In genomic region chr17:48570325-48571023, GRCh38 we compare ENCODE assay signal across 13 cellular contexts. TPM values are rescaled to one million over a fixed set of nuclear protein-coding genes. Genes with fewer than 3 reads are reported as not detected.
DNase-seq lines count a peak whose midpoint lies in the region; TF ChIP-seq lines count a peak whose summit lies in the region.
"Had no signal": no experiment of that assay in that cellular context is flagged by ENCODE, and none has a peak within 500 bp of the region (broad histone marks: within the 10 kb centered on the region; RNA-seq: fewer than 3 reads in every experiment).

No MANE protein-coding gene starts in this region.

- peak overlapping the region in 1 of 2 donors; percentile 53 for H3K4me3 ChIP-seq in duodenal mucosa (ENCODE audit: low read depth in 1 of 2, low read length in 2 of 2)
- no peak overlapping the region for H3K4me3 ChIP-seq in mesendoderm (ENCODE audit: low read length)
- H3K4me3 ChIP-seq in suprapubic skin = peak overlapping the region; percentile 29
- H3K4me3 ChIP-seq: dorsolateral prefrontal cortex, heart left ventricle, lung had no signal

- H3K4me1 ChIP-seq in duodenal mucosa (ENCODE audit: control insufficient read depth in 1 of 2, insufficient read depth in 2 of 2, low read length in 2 of 2) (peaks cover 7 to 15% of the 10 kb centered on the region in 2 donors), mesendoderm (ENCODE audit: control insufficient read depth, low read depth, low read length) (peaks cover 7% of the 10 kb centered on the region), suprapubic skin (peaks cover 67% of the 10 kb centered on the region)

- no peak overlapping the region for H3K23ac ChIP-seq in mesendoderm (ENCODE audit: low read length)

- H2BK15ac ChIP-seq in mesendoderm (replicated peaks; ENCODE audit: low read depth) = no peak overlapping the region

- peak; percentile 69 for DNase-seq in M059J (ENCODE audit: low read depth)
- DNase-seq in mesendoderm = peak; percentile 90
- DNase-seq in suprapubic skin (ENCODE audit: low spot score in 2 of 2) = no peak
- DNase-seq in HuH-7.5 (ENCODE audit: low spot score) = no peak
- DNase-seq in GM10266 (ENCODE audit: extremely low spot score) = no peak
- DNase-seq in dermis blood vessel endothelial cell = no peak
- no peak for DNase-seq in NCI-H2029 (lab: John Stamatoyannopoulos, UW)
- DNase-seq: activated naive CD8-positive, alpha-beta T cell treated with anti-CD3 and anti-CD28 coated beads for 36 hours; dorsolateral prefrontal cortex; heart left ventricle; NCI-H446 had no signal

- no peak for TF ChIP-seq POLR2A in suprapubic skin (IDR thresholded peaks at IDR 0.05)

- H3K56ac ChIP-seq in mesendoderm (ENCODE audit: low read length) = no peak overlapping the region

- peak overlapping the region in 1 of 2 donors; percentile 16 for H3K9ac ChIP-seq in duodenal mucosa (ENCODE audit: low read depth in 1 of 2, low read length in 2 of 2)
- H3K9ac ChIP-seq in mesendoderm (ENCODE audit: low read length) = no peak overlapping the region

- no peaks in the 10 kb centered on the region for H3K79me2 ChIP-seq in mesendoderm (ENCODE audit: control insufficient read depth, insufficient read depth, low read length)

- H3K18ac ChIP-seq in mesendoderm (ENCODE audit: low read length) = no peak overlapping the region

- no CpG with 5 or more reads among the region's 19 CpGs for whole genome bisulfite sequencing in mesendoderm (ENCODE audit: extremely low coverage, insufficient coverage, low lambda C conversion rate)
- WGBS in suprapubic skin = 45% methylated on average over 11 of the region's 19 CpGs

- H3K27me3 ChIP-seq in duodenal mucosa (ENCODE audit: control insufficient read depth in 1 of 2, insufficient read depth in 2 of 2, low read length in 2 of 2) (peaks cover 76 to 96% of the 10 kb centered on the region in 2 donors), mesendoderm (ENCODE audit: insufficient read depth, low read length, poor library complexity) (peaks cover 84% of the 10 kb centered on the region), suprapubic skin (peaks cover 3% of the 10 kb centered on the region)

- H4K5ac ChIP-seq in mesendoderm (ENCODE audit: low read length) = no peak overlapping the region

- no peak overlapping the region for H2BK120ac ChIP-seq in mesendoderm (ENCODE audit: low read depth, low read length)

- H3K36me3 ChIP-seq in duodenal mucosa (ENCODE audit: control insufficient read depth in 1 of 2, insufficient read depth in 2 of 2, low read length in 2 of 2) (no peaks in the 10 kb centered on the region), mesendoderm (ENCODE audit: control insufficient read depth, insufficient read depth, low read length) (no peaks in the 10 kb centered on the region), suprapubic skin (no peaks in the 10 kb centered on the region)
- H3K36me3 ChIP-seq: heart left ventricle had no signal

- H3K27ac ChIP-seq in duodenal mucosa (ENCODE audit: low read depth, low read length) (peak overlapping the region; percentile 44), mesendoderm (ENCODE audit: low read depth, low read length) (no peak overlapping the region), suprapubic skin (peak overlapping the region; percentile 85)
- H3K27ac ChIP-seq: dorsolateral prefrontal cortex had no signal

- H4K8ac ChIP-seq in mesendoderm (ENCODE audit: low read depth, low read length) = no peak overlapping the region

- H3K9me3 ChIP-seq in duodenal mucosa (ENCODE audit: control insufficient read depth in 1 of 2, low read length in 2 of 2) (no peaks in the 10 kb centered on the region), suprapubic skin (no peaks in the 10 kb centered on the region)
- H3K9me3 ChIP-seq: heart left ventricle had no signal

- H2AK5ac ChIP-seq in mesendoderm (ENCODE audit: low read length) = no peak overlapping the region

- no peak overlapping the region for H2BK5ac ChIP-seq in mesendoderm (ENCODE audit: low read length)

- no peak overlapping the region for H3K4ac ChIP-seq in mesendoderm (ENCODE audit: low read depth, low read length)

- no peak for TF ChIP-seq EP300 in suprapubic skin (IDR thresholded peaks at IDR 0.05)

- H3K4me2 ChIP-seq in mesendoderm (ENCODE audit: low read length) = no peak overlapping the region

- TF ChIP-seq CTCF in suprapubic skin (IDR thresholded peaks at IDR 0.05) = no peak
- TF ChIP-seq CTCF in GM10266 (IDR thresholded peaks at IDR 0.05; ENCODE audit: control insufficient read depth, insufficient read depth, low read depth, missing control alignments) = no peak

- no peaks in the 10 kb centered on the region for H3K79me1 ChIP-seq in mesendoderm (ENCODE audit: low read length)

RNA-seq across cellular contexts. Expression of gene HOXB4, which starts 7.7 kb away (rescaled TPM):
- 0.20 and 0.57 TPM in 2 replicates for total RNA-seq in M059J (2014; rRNA removed; shearing (Covaris generic))
- not detected for polyA plus RNA-seq in mesendoderm (2013, experiment 1 of 2)
- not detected for polyA plus RNA-seq in mesendoderm (2013, experiment 2 of 2)
- 1 to 10 TPM in 3 of 4 donors, under 1 TPM in 1; 0.42 to 3.5 (median 1.0) TPM for total RNA-seq in suprapubic skin
- 2.7 and 3.2 TPM in 2 replicates for total RNA-seq in dermis blood vessel endothelial cell

RNA-seq across cellular contexts. Expression of gene HOXB3, which starts 19.6 kb away (rescaled TPM):
- total RNA-seq in M059J (2014; rRNA removed; shearing (Covaris generic)) = 10.2 and 15.4 TPM in 2 replicates
- polyA plus RNA-seq in mesendoderm (2013, experiment 1 of 2) = 0.03 TPM
- not detected for polyA plus RNA-seq in mesendoderm (2013, experiment 2 of 2)
- 10 to 100 TPM in 1 of 4 donors, 1 to 10 TPM in 3; 2.3 to 20.8 (median 3.9) TPM for total RNA-seq in suprapubic skin
- 9.5 and 11.9 TPM in 2 replicates for total RNA-seq in dermis blood vessel endothelial cell

RNA-seq across cellular contexts. Expression of gene HOXB5, which starts 23.1 kb away (rescaled TPM):
- 0.10 and 0.37 TPM in 2 replicates for total RNA-seq in M059J (2014; rRNA removed; shearing (Covaris generic))
- polyA plus RNA-seq in mesendoderm (2013, experiment 1 of 2) = not detected
- not detected for polyA plus RNA-seq in mesendoderm (2013, experiment 2 of 2)
- total RNA-seq in suprapubic skin = under 1 TPM in 2 of 4 donors, not detected in 2; 0.72 to 0.80 TPM
- 0.17 and 0.23 TPM in 2 replicates for total RNA-seq in dermis blood vessel endothelial cell
- total RNA-seq: activated naive CD8-positive, alpha-beta T cell treated with anti-CD3 and anti-CD28 coated beads for 36 hours had no signal

RNA-seq across cellular contexts. Expression of gene HOXB2, which starts 25.6 kb away (rescaled TPM):
- 17.4 and 30.7 TPM in 2 replicates for total RNA-seq in M059J (2014; rRNA removed; shearing (Covaris generic))
- polyA plus RNA-seq in mesendoderm (2013, experiment 1 of 2) = 0.03 TPM
- polyA plus RNA-seq in mesendoderm (2013, experiment 2 of 2) = 0.04 TPM
- 10 to 100 TPM in 2 of 4 donors, 1 to 10 TPM in 2; 8.4 to 13.6 (median 9.9) TPM for total RNA-seq in suprapubic skin
- 4.8 and 5.2 TPM in 2 replicates for total RNA-seq in dermis blood vessel endothelial cell

RNA-seq across cellular contexts. Expression of gene HOXB6, which starts 34.3 kb away (rescaled TPM):
- 6.2 and 9.4 TPM in 2 replicates for total RNA-seq in M059J (2014; rRNA removed; shearing (Covaris generic))
- polyA plus RNA-seq in mesendoderm (2013, experiment 1 of 2) = not detected
- polyA plus RNA-seq in mesendoderm (2013, experiment 2 of 2) = not detected
- total RNA-seq in suprapubic skin (1 to 10 TPM in 2 of 4 donors, under 1 TPM in 1, not detected in 1; 0.39 to 4.5 (median 1.3) TPM), dermis blood vessel endothelial cell (7.5 and 11.9 TPM in 2 replicates)
- total RNA-seq: activated naive CD8-positive, alpha-beta T cell treated with anti-CD3 and anti-CD28 coated beads for 36 hours had no signal

Comparison
In these comparisons a context has a peak if more than half of its experiments do, and no peak if none do; other contexts are left out.
1. DNase-seq: peak in M059J (single experiment) and mesendoderm (single experiment); none in suprapubic skin (0 of 2), HuH-7.5 (single experiment), GM10266 (single experiment), dermis blood vessel endothelial cell (single experiment) and NCI-H2029 (single experiment).